Comparison of ENCODE assay signal across 17 cellular contexts in the genomic region with DNA sequence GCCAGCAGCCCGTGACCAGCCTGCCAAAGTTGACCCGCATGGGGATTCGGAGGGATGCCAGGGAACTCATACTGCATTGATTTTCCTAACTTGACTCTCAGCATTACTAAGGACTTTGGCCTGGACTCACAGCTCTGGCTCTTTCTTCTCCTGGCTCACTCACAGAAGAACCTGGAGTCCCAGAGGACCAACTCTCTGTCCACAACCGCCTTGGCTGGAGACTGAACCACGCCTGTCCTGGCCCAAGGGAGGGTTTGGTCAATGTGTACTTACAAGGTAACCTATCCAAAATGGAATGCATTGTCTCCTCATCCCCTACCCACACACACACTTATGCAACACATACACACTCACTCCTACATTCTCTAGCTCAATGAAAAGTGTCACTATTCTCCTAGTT.
A peak's percentile ranks its signal among the peaks of the same experiment; 100 is the strongest.
DNase-seq lines count a peak whose midpoint lies in the region; ATAC-seq and TF ChIP-seq lines count a peak whose summit lies in the region.
"Had no signal": no experiment of that assay in that cellular context is flagged by ENCODE, and none has a peak within 500 bp of the region (broad histone marks: within the 10 kb centered on the region; RNA-seq: fewer than 3 reads in every experiment).

No MANE protein-coding gene starts in this region.

- no peak overlapping the region for H3K27ac ChIP-seq in psoas muscle
- H3K27ac ChIP-seq: 22Rv1, SJSA1 had no signal

- intact Hi-C loops in Right ventricle myocardium inferior (cut with DNase I) (no loop called here), cardiac septum (cut with DNase I) (no loop called here), left cardiac atrium (cut with DNase I) (no loop called here), psoas muscle (cut with DNase I) (no loop called here)

- no peaks in the 10 kb centered on the region for H3K27me3 ChIP-seq in psoas muscle (ENCODE audit: insufficient read depth in 3 of 3, low read length in 2 of 3)
- H3K27me3 ChIP-seq: SJSA1 had no signal

- TF ChIP-seq CTCF in psoas muscle (IDR thresholded peaks at IDR 0.05): no peak

- no peaks in the 10 kb centered on the region for H3K36me3 ChIP-seq in psoas muscle (ENCODE audit: insufficient read depth in 1 of 2, low read depth in 1 of 2)
- H3K36me3 ChIP-seq: SJSA1 had no signal

- ATAC-seq in Right ventricle myocardium inferior (peak; percentile 80), left cardiac atrium (peak; percentile 69 to 77), psoas muscle (peak in 3 of 4 donors; percentile 75 to 83 (median 83)), GM19397 (IDR thresholded peaks at IDR 0.05; ENCODE audit: unreplicated experiment) (no peak)
- ATAC-seq: GM23338 had no signal

- H3K9me3 ChIP-seq in psoas muscle: no peaks in the 10 kb centered on the region
- H3K9me3 ChIP-seq: SJSA1 had no signal

- H3K4me1 ChIP-seq in psoas muscle: no peaks in the 10 kb centered on the region
- H3K4me1 ChIP-seq: SJSA1 had no signal

- 17 to 36% (median 17%) methylated on average over 5 of the region's 5 CpGs for WGBS in psoas muscle, 3 donors

- DNase-seq in Right ventricle myocardium inferior (ENCODE audit: missing footprints): peak; percentile 79
- DNase-seq in cardiac septum (ENCODE audit: low spot score): no peak
- peak; percentile 48 for DNase-seq in left cardiac atrium
- peak; percentile 73 to 78 for DNase-seq in psoas muscle
- no peak for DNase-seq in NCI-H2196 treated with DMSO at 0.1 percent for 48 hours (lab: John Stamatoyannopoulos, UW; ENCODE audit: unreplicated experiment)
- DNase-seq in NCI-H2171 (lab: John Stamatoyannopoulos, UW): no peak
- no peak for DNase-seq in stimulated activated CD4-positive, alpha-beta T cell treated with anti-CD3 and anti-CD28 coated beads, Interleukin-2, amount 100 ng/mL, for 48 hours
- DNase-seq: activated CD4-positive, CD25-positive, alpha-beta regulatory T cell treated with anti-CD3 and anti-CD28 coated beads, Interleukin-2, amount 50 U/mL, for 72 hours; activated effector memory CD4-positive, alpha-beta T cell treated with Interleukin-2 at 50 U/mL for 16 hours; foreskin fibroblast; NCI-H2029; NCI-H524 treated with DMSO at 0.1 percent for 48 hours had no signal

- no peak overlapping the region for H3K4me3 ChIP-seq in psoas muscle
- H3K4me3 ChIP-seq: GM23338, lung, SJSA1 had no signal

Comparison
In these comparisons a context has a peak if more than half of its experiments do, and no peak if none do; other contexts are left out.
1. DNase-seq: peak in Right ventricle myocardium inferior (single experiment), left cardiac atrium (single experiment) and psoas muscle (2 of 2); none in cardiac septum (single experiment), NCI-H2196 treated with DMSO at 0.1 percent for 48 hours (single experiment), NCI-H2171 (single experiment) and stimulated activated CD4-positive, alpha-beta T cell treated with anti-CD3 and anti-CD28 coated beads, Interleukin-2, amount 100 ng/mL, for 48 hours (0 of 2).